In the genomic region with DNA sequence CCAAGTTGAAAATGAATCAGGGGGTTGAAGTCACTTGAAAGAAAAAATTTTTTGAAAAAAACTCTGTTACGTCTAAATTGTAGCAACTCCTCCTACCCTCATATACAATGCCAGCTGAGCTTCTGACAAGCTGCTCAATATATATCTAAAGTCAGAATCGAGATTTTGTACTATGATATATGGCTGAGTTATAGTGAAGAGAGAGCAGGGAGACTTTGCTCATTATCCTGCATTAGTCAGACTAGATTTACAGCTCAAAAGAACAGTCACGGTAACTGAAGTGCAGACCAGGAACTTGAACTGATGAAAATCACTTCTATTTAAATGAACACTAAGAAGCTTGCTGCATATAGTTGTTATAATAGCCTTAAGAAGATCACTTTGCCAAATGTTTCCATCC, we compare ENCODE assay signal across 18 cellular contexts.
A peak's percentile ranks its signal among the peaks of the same experiment; 100 is the strongest.
DNase-seq lines count a peak whose midpoint lies in the region; ATAC-seq, FAIRE-seq and TF ChIP-seq lines count a peak whose summit lies in the region.
"Had no signal": no experiment of that assay in that cellular context is flagged by ENCODE, and none has a peak within 500 bp of the region (broad histone marks: within the 10 kb centered on the region; RNA-seq: fewer than 3 reads in every experiment).

No MANE protein-coding gene starts in this region.

- no peak overlapping the region for H3K9ac ChIP-seq in SK-N-SH
- H3K9ac ChIP-seq: BLaER1 had no signal

- no peak for TF ChIP-seq EP300 in SK-N-SH (IDR thresholded peaks at IDR 0.05; ENCODE audit: borderline replicate concordance in 1 of 2, low read depth in 1 of 2, low read length in 1 of 2)

- CTCF ChIA-PET in SK-N-SH (lab: Yijun Ruan, JAX) = interaction anchor here (1.4 kb wide), 1 partner anchor 18 kb away, joined by 3 read pairs; no protein-coding TSS in a partner anchor

- H4K20me1 ChIP-seq in SK-N-SH (ENCODE audit: insufficient read depth) = no peaks in the 10 kb centered on the region
- H4K20me1 ChIP-seq: BLaER1 had no signal

- H3K27me3 ChIP-seq in SK-N-SH (ENCODE audit: insufficient read depth) = no peaks in the 10 kb centered on the region
- no peaks in the 10 kb centered on the region for H3K27me3 ChIP-seq in small intestine (ENCODE audit: control insufficient read depth in 2 of 2, insufficient read depth in 2 of 2, low read length in 2 of 2)
- no peaks in the 10 kb centered on the region for H3K27me3 ChIP-seq in prostate gland (replicated peaks; ENCODE audit: insufficient read depth)
- H3K27me3 ChIP-seq: BLaER1 had no signal

- H3K4me2 ChIP-seq in SK-N-SH = no peak overlapping the region
- H3K4me2 ChIP-seq: BLaER1 had no signal

- POLR2A ChIA-PET in SK-N-SH (lab: Yijun Ruan, JAX) = no interaction called here

- no peak for TF ChIP-seq CTCF in SK-N-SH (IDR thresholded peaks at IDR 0.05)
- no peak for TF ChIP-seq CTCF in prostate gland (IDR thresholded peaks at IDR 0.05)

- H3K27ac ChIP-seq in SK-N-SH (ENCODE audit: low read depth in 2 of 2, low read length in 1 of 2) (no peak overlapping the region), small intestine (ENCODE audit: low read depth in 1 of 2, low read length in 1 of 2) (no peak overlapping the region), prostate gland (no peak overlapping the region)
- H3K27ac ChIP-seq: BLaER1, HL-60 had no signal

- TF ChIP-seq POLR2A in prostate gland (IDR thresholded peaks at IDR 0.05) = no peak

- H3K4me1 ChIP-seq in SK-N-SH (ENCODE audit: control insufficient read depth in 1 of 2, insufficient read depth in 2 of 2, low read depth in 1 of 2, low read length in 1 of 2) = no peaks in the 10 kb centered on the region
- H3K4me1 ChIP-seq in small intestine (ENCODE audit: control insufficient read depth in 2 of 2, insufficient read depth in 1 of 2, low read depth in 1 of 2, low read length in 1 of 2) = no peaks in the 10 kb centered on the region
- H3K4me1 ChIP-seq in prostate gland (replicated peaks) = no peaks in the 10 kb centered on the region
- H3K4me1 ChIP-seq: BLaER1, Caco-2, HAP-1 had no signal

- DNase-seq in SK-N-SH (no peak), small intestine (peak; percentile 56), cardiac septum (ENCODE audit: low spot score) (no peak), D341Med (ENCODE audit: low spot score) (no peak), prostate gland (ENCODE audit: low spot score) (no peak)
- DNase-seq: 8988T; AML-193; Caco-2; CD8-positive, alpha-beta memory T cell; DMS53 had no signal

- intact Hi-C loops in cardiac septum (cut with DNase I) = no loop called here
- intact Hi-C loops in prostate gland (cut with DNase I) = no loop called here

- no peak for TF ChIP-seq RAD21 in SK-N-SH (IDR thresholded peaks at IDR 0.05; ENCODE audit: low read length)

- H3K9me3 ChIP-seq in SK-N-SH (no peaks in the 10 kb centered on the region), small intestine (ENCODE audit: control insufficient read depth, low read depth) (no peaks in the 10 kb centered on the region), prostate gland (no peaks in the 10 kb centered on the region)
- H3K9me3 ChIP-seq: Caco-2 had no signal

- H2AFZ ChIP-seq in SK-N-SH (ENCODE audit: low read depth) = no peak overlapping the region

- peak; percentile 30 for FAIRE-seq in islet of Langerhans (lab: Jason Lieb, UNC)
- FAIRE-seq in small intestine (lab: Jason Lieb, UNC) = no peak
- FAIRE-seq: GM12878, GM18507, H1 had no signal

- no peaks in the 10 kb centered on the region for H3K9me2 ChIP-seq in SK-N-SH

- no peaks in the 10 kb centered on the region for H3K79me2 ChIP-seq in SK-N-SH (ENCODE audit: insufficient read depth)

- H3F3A ChIP-seq in SK-N-SH (replicated peaks; ENCODE audit: insufficient read depth) = no peaks in the 10 kb centered on the region

- H3K36me3 ChIP-seq in SK-N-SH (replicated peaks in 1 of 2; ENCODE audit: control insufficient read depth in 1 of 2, insufficient read depth in 2 of 2, low read length in 1 of 2) (no peaks in the 10 kb centered on the region), small intestine (ENCODE audit: control insufficient read depth in 2 of 2, insufficient read depth in 2 of 2, low read length in 2 of 2) (no peaks in the 10 kb centered on the region), prostate gland (no peaks in the 10 kb centered on the region)
- H3K36me3 ChIP-seq: BLaER1, HAP-1 had no signal

- ATAC-seq in SK-N-SH treated with all-trans-retinoic acid at 6 μM for 48 hours = peak; percentile 68
- ATAC-seq: GM12878 had no signal

- H3K4me3 ChIP-seq in SK-N-SH (ENCODE audit: low read depth in 2 of 2, low read length in 1 of 2) = no peak overlapping the region
- no peak overlapping the region for H3K4me3 ChIP-seq in small intestine (ENCODE audit: low read depth in 1 of 2, low read length in 2 of 2)
- H3K4me3 ChIP-seq in prostate gland = no peak overlapping the region
- H3K4me3 ChIP-seq: BLaER1, GM12878, HAP-1 had no signal

- 23% methylated on average over 3 of the region's 3 CpGs for WGBS in SK-N-SH (ENCODE audit: low lambda C conversion rate)
- WGBS in small intestine, 3 donors = 41 to 56% (median 46%) methylated on average over 3 of the region's 3 CpGs
- 48% methylated on average over 3 of the region's 3 CpGs for whole genome bisulfite sequencing in prostate gland

TF ChIP-seq in SK-N-SH treated with all-trans-retinoic acid at 6 μM for 48 hours, 23 proteins besides CTCF, POLR2A, EP300 and RAD21:
- TF ChIP-seq ZNF70 (CRISPR knock-in tag; IDR thresholded peaks at IDR 0.05) (no peak), ZC3H10 (CRISPR knock-in tag; IDR thresholded peaks at IDR 0.05) (peak; percentile 59; the same call in 1 of the 2 replicates)
TF ChIP-seq in SK-N-SH treated with all-trans-retinoic acid at 6 μM for 48 hours: peak in this region for 1.

TF ChIP-seq in SK-N-SH, 30 proteins besides CTCF, POLR2A, EP300 and RAD21 (continues in another document):
- no peak for TF ChIP-seq TCF12 (IDR thresholded peaks at IDR 0.05)
- TF ChIP-seq NFIC (IDR thresholded peaks at IDR 0.05; ENCODE audit: borderline replicate concordance) = no peak
- TF ChIP-seq, protein P1, sequence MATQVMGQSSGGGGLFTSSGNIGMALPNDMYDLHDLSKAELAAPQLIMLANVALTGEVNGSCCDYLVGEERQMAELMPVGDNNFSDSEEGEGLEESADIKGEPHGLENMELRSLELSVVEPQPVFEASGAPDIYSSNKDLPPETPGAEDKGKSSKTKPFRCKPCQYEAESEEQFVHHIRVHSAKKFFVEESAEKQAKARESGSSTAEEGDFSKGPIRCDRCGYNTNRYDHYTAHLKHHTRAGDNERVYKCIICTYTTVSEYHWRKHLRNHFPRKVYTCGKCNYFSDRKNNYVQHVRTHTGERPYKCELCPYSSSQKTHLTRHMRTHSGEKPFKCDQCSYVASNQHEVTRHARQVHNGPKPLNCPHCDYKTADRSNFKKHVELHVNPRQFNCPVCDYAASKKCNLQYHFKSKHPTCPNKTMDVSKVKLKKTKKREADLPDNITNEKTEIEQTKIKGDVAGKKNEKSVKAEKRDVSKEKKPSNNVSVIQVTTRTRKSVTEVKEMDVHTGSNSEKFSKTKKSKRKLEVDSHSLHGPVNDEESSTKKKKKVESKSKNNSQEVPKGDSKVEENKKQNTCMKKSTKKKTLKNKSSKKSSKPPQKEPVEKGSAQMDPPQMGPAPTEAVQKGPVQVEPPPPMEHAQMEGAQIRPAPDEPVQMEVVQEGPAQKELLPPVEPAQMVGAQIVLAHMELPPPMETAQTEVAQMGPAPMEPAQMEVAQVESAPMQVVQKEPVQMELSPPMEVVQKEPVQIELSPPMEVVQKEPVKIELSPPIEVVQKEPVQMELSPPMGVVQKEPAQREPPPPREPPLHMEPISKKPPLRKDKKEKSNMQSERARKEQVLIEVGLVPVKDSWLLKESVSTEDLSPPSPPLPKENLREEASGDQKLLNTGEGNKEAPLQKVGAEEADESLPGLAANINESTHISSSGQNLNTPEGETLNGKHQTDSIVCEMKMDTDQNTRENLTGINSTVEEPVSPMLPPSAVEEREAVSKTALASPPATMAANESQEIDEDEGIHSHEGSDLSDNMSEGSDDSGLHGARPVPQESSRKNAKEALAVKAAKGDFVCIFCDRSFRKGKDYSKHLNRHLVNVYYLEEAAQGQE (IDR thresholded peaks at IDR 0.05; ENCODE audit: low read depth, low read length) = no peak
- TF ChIP-seq, protein P2, sequence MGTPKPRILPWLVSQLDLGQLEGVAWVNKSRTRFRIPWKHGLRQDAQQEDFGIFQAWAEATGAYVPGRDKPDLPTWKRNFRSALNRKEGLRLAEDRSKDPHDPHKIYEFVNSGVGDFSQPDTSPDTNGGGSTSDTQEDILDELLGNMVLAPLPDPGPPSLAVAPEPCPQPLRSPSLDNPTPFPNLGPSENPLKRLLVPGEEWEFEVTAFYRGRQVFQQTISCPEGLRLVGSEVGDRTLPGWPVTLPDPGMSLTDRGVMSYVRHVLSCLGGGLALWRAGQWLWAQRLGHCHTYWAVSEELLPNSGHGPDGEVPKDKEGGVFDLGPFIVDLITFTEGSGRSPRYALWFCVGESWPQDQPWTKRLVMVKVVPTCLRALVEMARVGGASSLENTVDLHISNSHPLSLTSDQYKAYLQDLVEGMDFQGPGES (IDR thresholded peaks at IDR 0.05; ENCODE audit: low read depth, low read length) = no peak
- TF ChIP-seq RCOR1 (IDR thresholded peaks at IDR 0.05; ENCODE audit: low read length) = no peak
- TF ChIP-seq FOXJ3 (CRISPR knock-in tag; IDR thresholded peaks at IDR 0.05) = no peak
- no peak for TF ChIP-seq TEAD4 (IDR thresholded peaks at IDR 0.05; ENCODE audit: borderline replicate concordance, insufficient read depth)
- TF ChIP-seq, protein P3, sequence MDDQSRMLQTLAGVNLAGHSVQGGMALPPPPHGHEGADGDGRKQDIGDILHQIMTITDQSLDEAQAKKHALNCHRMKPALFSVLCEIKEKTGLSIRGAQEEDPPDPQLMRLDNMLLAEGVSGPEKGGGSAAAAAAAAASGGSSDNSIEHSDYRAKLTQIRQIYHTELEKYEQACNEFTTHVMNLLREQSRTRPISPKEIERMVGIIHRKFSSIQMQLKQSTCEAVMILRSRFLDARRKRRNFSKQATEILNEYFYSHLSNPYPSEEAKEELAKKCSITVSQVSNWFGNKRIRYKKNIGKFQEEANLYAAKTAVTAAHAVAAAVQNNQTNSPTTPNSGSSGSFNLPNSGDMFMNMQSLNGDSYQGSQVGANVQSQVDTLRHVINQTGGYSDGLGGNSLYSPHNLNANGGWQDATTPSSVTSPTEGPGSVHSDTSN (IDR thresholded peaks at IDR 0.05) = no peak
